23 cellular contexts compared by ENCODE assay signal in the genomic region with DNA sequence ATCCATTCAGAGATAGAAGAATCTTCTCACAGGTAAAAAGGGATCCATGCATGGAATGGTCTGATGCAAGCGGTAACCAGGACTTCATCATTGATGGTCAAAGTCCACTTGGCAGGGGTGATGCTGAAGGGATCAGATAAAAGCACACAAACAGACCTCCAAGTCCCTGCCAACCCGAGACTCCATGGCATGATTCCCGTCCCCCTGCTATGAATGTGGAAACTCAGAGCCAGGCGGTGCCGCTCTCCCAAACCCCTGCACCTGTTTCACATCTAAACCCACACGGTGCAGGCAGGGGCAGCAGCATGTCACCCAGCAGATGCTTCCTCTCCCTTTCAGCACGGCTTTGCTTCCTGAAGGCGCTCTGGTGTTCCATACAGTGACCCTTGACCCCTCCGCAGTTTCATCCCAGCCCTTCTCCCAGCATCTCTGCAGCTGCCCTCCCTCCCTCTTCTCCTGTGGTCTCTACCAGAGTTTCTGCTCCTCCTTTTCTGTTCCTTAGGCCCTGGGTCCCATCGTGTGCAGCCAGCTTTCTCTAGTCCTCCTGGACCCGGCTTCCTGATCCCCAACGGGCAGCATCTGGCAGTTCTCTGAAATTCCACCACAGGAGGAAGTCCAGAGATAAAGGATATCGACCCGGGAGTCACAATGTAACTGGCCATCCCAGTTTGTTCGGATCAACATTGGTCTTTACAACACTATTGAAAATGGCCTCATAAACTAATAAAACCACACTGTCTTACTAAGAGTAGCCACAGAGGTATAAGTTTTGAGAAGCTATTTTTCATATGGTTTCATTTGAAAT.
A peak's percentile ranks its signal among the peaks of the same experiment; 100 is the strongest.
DNase-seq lines count a peak whose midpoint lies in the region; ATAC-seq, FAIRE-seq and TF ChIP-seq lines count a peak whose summit lies in the region.
"Had no signal": no experiment of that assay in that cellular context is flagged by ENCODE, and none has a peak within 500 bp of the region (broad histone marks: within the 10 kb centered on the region; RNA-seq: fewer than 3 reads in every experiment).

No MANE protein-coding gene starts in this region.

- H3K27me3 Mint-ChIP-seq in glutamatergic neuron (ENCODE audit: unreplicated experiment), result peaks cover 4% of the 10 kb centered on the region
- peaks cover 3% of the 10 kb centered on the region for H3K27me3 Mint-ChIP-seq in activated CD4-positive, alpha-beta memory T cell treated with anti-CD3 and anti-CD28 coated beads, Interleukin-2, amount 10 ng/mL, durations not matched to agents 7 days and 5 days
- H3K27me3 Mint-ChIP-seq in stimulated activated naive CD8-positive, alpha-beta T cell treated with anti-CD3 and anti-CD28 coated beads, Interleukin-15, amount 100 ng/mL, for 72 hours, result peaks cover 33% of the 10 kb centered on the region

- H3K9ac ChIP-seq in BLaER1, result 0 out of 2 replicates have a peak overlapping the region, but pooled peaks have one; percentile 5

- H3K9me3 ChIP-seq in BLaER1 (peaks cover 24% of the 10 kb centered on the region), pancreas (no peaks in the 10 kb centered on the region)
- H3K9me3 ChIP-seq: ovary had no signal

- H3K4me1 ChIP-seq in BLaER1 (peaks cover 51% of the 10 kb centered on the region), pancreas (peaks cover 0 to 18% (median 9%) of the 10 kb centered on the region in 3 donors)

- H3K36me3 Mint-ChIP-seq in glutamatergic neuron (ENCODE audit: unreplicated experiment), result peaks cover 10% of the 10 kb centered on the region
- no peaks in the 10 kb centered on the region for H3K36me3 Mint-ChIP-seq in activated CD4-positive, alpha-beta memory T cell treated with anti-CD3 and anti-CD28 coated beads, Interleukin-2, amount 10 ng/mL, durations not matched to agents 7 days and 5 days (ENCODE audit: low read depth)

- CTCF ChIA-PET in activated CD4-positive, alpha-beta memory T cell treated with anti-CD3 and anti-CD28 coated beads, Interleukin-2, amount 10 ng/mL, durations not matched to agents 7 days and 5 days (lab: Charles Lee), result no interaction called here

- 19% methylated on average over 15 of the region's 15 CpGs for WGBS in pancreas, 2 donors

- H3K36me3 ChIP-seq in BLaER1 (no peaks in the 10 kb centered on the region), pancreas (no peaks in the 10 kb centered on the region)
- H3K36me3 ChIP-seq: ovary had no signal

- FAIRE-seq in pancreas (lab: Jason Lieb, UNC), result no peak
- FAIRE-seq: G401.6, GM12878 had no signal

- H3K27ac ChIP-seq in BLaER1 (peak overlapping the region; percentile 49; the same call in 1 of the 2 replicates), pancreas (peak overlapping the region in 2 of 4 donors; percentile 45 to 46)
- H3K27ac ChIP-seq: ovary had no signal

- H3K9me3 Mint-ChIP-seq in glutamatergic neuron (ENCODE audit: unreplicated experiment), result peaks cover 4% of the 10 kb centered on the region
- peaks cover 7% of the 10 kb centered on the region for H3K9me3 Mint-ChIP-seq in activated CD4-positive, alpha-beta memory T cell treated with anti-CD3 and anti-CD28 coated beads, Interleukin-2, amount 10 ng/mL, durations not matched to agents 7 days and 5 days
- peaks cover 5 to 21% of the 10 kb centered on the region in 2 donors for H3K9me3 Mint-ChIP-seq in stimulated activated naive CD8-positive, alpha-beta T cell treated with anti-CD3 and anti-CD28 coated beads, Interleukin-15, amount 100 ng/mL, for 72 hours

- intact Hi-C loops in pancreas (cut with DNase I), result no loop called here

- peak overlapping the region; percentile 83 for H3K27ac Mint-ChIP-seq in glutamatergic neuron (ENCODE audit: unreplicated experiment)
- no peak overlapping the region for H3K27ac Mint-ChIP-seq in activated CD4-positive, alpha-beta memory T cell treated with anti-CD3 and anti-CD28 coated beads, Interleukin-2, amount 10 ng/mL, durations not matched to agents 7 days and 5 days
- H3K27ac Mint-ChIP-seq in stimulated activated naive CD8-positive, alpha-beta T cell treated with anti-CD3 and anti-CD28 coated beads, Interleukin-15, amount 100 ng/mL, for 72 hours, result peak overlapping the region in 1 of 2 donors; percentile 87

- no peaks in the 10 kb centered on the region for H4K20me1 ChIP-seq in BLaER1

- H3K4me3 ChIP-seq in BLaER1, result no peak overlapping the region
- H3K4me3 ChIP-seq in pancreas, result no peak overlapping the region
- H3K4me3 ChIP-seq: GM12878, ovary had no signal

- H3K4me2 ChIP-seq in BLaER1, result peak overlapping the region; percentile 74

- TF ChIP-seq CTCF in glutamatergic neuron (IDR thresholded peaks at IDR 0.05; ENCODE audit: partially characterized antibody, unreplicated experiment) (no peak), pancreas (IDR thresholded peaks at IDR 0.05) (no peak)

- no peak overlapping the region for H3K4me3 Mint-ChIP-seq in glutamatergic neuron (ENCODE audit: unreplicated experiment)
- no peak overlapping the region for H3K4me3 Mint-ChIP-seq in activated CD4-positive, alpha-beta memory T cell treated with anti-CD3 and anti-CD28 coated beads, Interleukin-2, amount 10 ng/mL, durations not matched to agents 7 days and 5 days
- no peak overlapping the region for H3K4me3 Mint-ChIP-seq in stimulated activated naive CD8-positive, alpha-beta T cell treated with anti-CD3 and anti-CD28 coated beads, Interleukin-15, amount 100 ng/mL, for 72 hours

- DNase-seq in HuH-7.5 (ENCODE audit: low spot score) (peak; percentile 84), glutamatergic neuron (no peak), pancreas (peak in 4 of 6 donors; percentile 71 to 81 (median 73)), SHP77 treated with DMSO at 0.1 percent for 48 hours (lab: John Stamatoyannopoulos, UW) (no peak)
- no peak for DNase-seq in activated CD4-positive, alpha-beta memory T cell treated with anti-CD3 and anti-CD28 coated beads, Interleukin-2, amount 10 ng/mL, durations not matched to agents 7 days and 5 days
- no peak for DNase-seq in stimulated activated naive CD8-positive, alpha-beta T cell treated with anti-CD3 and anti-CD28 coated beads, Interleukin-15, amount 100 ng/mL, for 72 hours
- DNase-seq: activated effector memory CD4-positive, alpha-beta T cell treated with anti-CD3 and anti-CD28 coated beads, Interleukin-2, amount 50 U/mL, for 16 hours; amniotic stem cell; cerebellar nuclear complex; COR-L47; hypothalamus; IMR-90; NCI-H2081; NCI-H524; ovary; SHP77; stimulated activated CD4-positive, alpha-beta T cell treated with anti-CD3 and anti-CD28 coated beads, Interleukin-12 subunit alpha, Interleukin-12 subunit beta, amount 100 ng/mL, for 4 hours; stimulated activated naive CD8-positive, alpha-beta T cell treated with anti-CD3 and anti-CD28 coated beads, Interleukin-15, Interleukin-2, amounts not matched to agents 100 U/mL and 50 U/mL, for 24 hours; T-helper 2 cell had no signal

- ATAC-seq in pancreas (peak; percentile 87 to 95 (median 88)), HG03097 (IDR thresholded peaks at IDR 0.05; ENCODE audit: low FRiP score, unreplicated experiment) (no peak)
- ATAC-seq in stimulated activated naive CD8-positive, alpha-beta T cell treated with anti-CD3 and anti-CD28 coated beads, Interleukin-15, amount 100 ng/mL, for 72 hours, result no peak
- ATAC-seq: GM12878; stimulated activated naive CD8-positive, alpha-beta T cell treated with anti-CD3 and anti-CD28 coated beads, Interleukin-15, Interleukin-2, amounts not matched to agents 100 U/mL and 50 U/mL, for 24 hours had no signal

- no peaks in the 10 kb centered on the region for H3K27me3 ChIP-seq in BLaER1
- H3K27me3 ChIP-seq in pancreas, result no peaks in the 10 kb centered on the region
- H3K27me3 ChIP-seq: ovary had no signal

- H3K4me1 Mint-ChIP-seq in glutamatergic neuron (ENCODE audit: low read depth, unreplicated experiment), result peaks cover 18% of the 10 kb centered on the region
- no peaks in the 10 kb centered on the region for H3K4me1 Mint-ChIP-seq in activated CD4-positive, alpha-beta memory T cell treated with anti-CD3 and anti-CD28 coated beads, Interleukin-2, amount 10 ng/mL, durations not matched to agents 7 days and 5 days
- no peaks in the 10 kb centered on the region for H3K4me1 Mint-ChIP-seq in stimulated activated naive CD8-positive, alpha-beta T cell treated with anti-CD3 and anti-CD28 coated beads, Interleukin-15, amount 100 ng/mL, for 72 hours

- POLR2A ChIA-PET in activated CD4-positive, alpha-beta memory T cell treated with anti-CD3 and anti-CD28 coated beads, Interleukin-2, amount 10 ng/mL, durations not matched to agents 7 days and 5 days (lab: Charles Lee), result no interaction called here

Comparison
In these comparisons a context has a peak if more than half of its experiments do, and no peak if none do; other contexts are left out.
1. DNase-seq: peak in HuH-7.5 (single experiment) and pancreas (4 of 6); none in glutamatergic neuron (single experiment), SHP77 treated with DMSO at 0.1 percent for 48 hours (single experiment), activated CD4-positive, alpha-beta memory T cell treated with anti-CD3 and anti-CD28 coated beads, Interleukin-2, amount 10 ng/mL, durations not matched to agents 7 days and 5 days (single experiment) and stimulated activated naive CD8-positive, alpha-beta T cell treated with anti-CD3 and anti-CD28 coated beads, Interleukin-15, amount 100 ng/mL, for 72 hours (0 of 2).
2. ATAC-seq: peak in pancreas (4 of 4); none in stimulated activated naive CD8-positive, alpha-beta T cell treated with anti-CD3 and anti-CD28 coated beads, Interleukin-15, amount 100 ng/mL, for 72 hours (single experiment) and HG03097 (single experiment).